In genomic region chr6:41670703-41671360, GRCh38 we compare ENCODE assay signal across 23 cellular contexts. TPM values are rescaled to one million over a fixed set of nuclear protein-coding genes. Genes with fewer than 3 reads are reported as not detected.
"Had no signal": no experiment of that assay in that cellular context is flagged by ENCODE, and none has a peak within 500 bp of the region (broad histone marks: within the 10 kb centered on the region; RNA-seq: fewer than 3 reads in every experiment).

No MANE protein-coding gene starts in this region.

- H3K79me2 ChIP-seq: parathyroid adenoma had no signal

- H3K9ac ChIP-seq: parathyroid adenoma had no signal

- H3K9me3 ChIP-seq: body of pancreas, mucosa of descending colon, tibial artery had no signal

- H3K36me3 Mint-ChIP-seq: activated CD8-positive, alpha-beta memory T cell treated with anti-CD3 and anti-CD28 coated beads, Interleukin-2, amount 10 ng/mL, durations not matched to agents 7 days and 5 days; activated naive CD4-positive, alpha-beta T cell treated with anti-CD3 and anti-CD28 coated beads, Interleukin-2, amount 50 U/mL, for 24 hours; stimulated activated effector memory CD8-positive, alpha-beta T cell treated with anti-CD3 and anti-CD28 coated beads, Interleukin-12 subunit alpha, Interleukin-12 subunit beta, amount 100 ng/mL, for 72 hours had no signal

- H3K27ac ChIP-seq: body of pancreas, coronary artery, esophagus muscularis mucosa, parathyroid adenoma, skin epidermis, tibial artery, VCaP had no signal

- DNase-seq: activated CD4-positive, alpha-beta T cell treated with anti-CD3 and anti-CD28 coated beads, Interleukin-2, amount 10 ng/mL, durations not matched to agents 24 days and 14 days; activated CD8-positive, alpha-beta memory T cell treated with anti-CD3 and anti-CD28 coated beads, Interleukin-2, amount 10 ng/mL, durations not matched to agents 7 days and 5 days; activated CD8-positive, alpha-beta T cell treated with anti-CD3 and anti-CD28 coated beads for 36 hours; activated gamma-delta T cell; activated T-cell treated with anti-CD3 and anti-CD28 coated beads for 4 hours; body of pancreas; hypothalamus; mesenchymal stem cell; mucosa of descending colon; nephron progenitor cell; nucleus accumbens; stimulated activated CD4-positive, alpha-beta T cell treated with anti-CD3 and anti-CD28 coated beads, Interleukin-1b, Interleukin-23, amount 100 ng/mL, for 48 hours; stimulated activated naive CD8-positive, alpha-beta T cell treated with anti-CD3 and anti-CD28 coated beads, Interleukin-15, amount 100 ng/mL, for 72 hours; tibial artery had no signal

- H3K4me1 ChIP-seq: body of pancreas, esophagus muscularis mucosa, parathyroid adenoma, tibial artery had no signal

- H3K4me1 Mint-ChIP-seq: activated CD4-positive, alpha-beta T cell treated with anti-CD3 and anti-CD28 coated beads, Interleukin-2, amount 10 ng/mL, durations not matched to agents 24 days and 14 days; activated CD8-positive, alpha-beta memory T cell treated with anti-CD3 and anti-CD28 coated beads, Interleukin-2, amount 10 ng/mL, durations not matched to agents 7 days and 5 days; activated naive CD4-positive, alpha-beta T cell treated with anti-CD3 and anti-CD28 coated beads, Interleukin-2, amount 50 U/mL, for 24 hours; stimulated activated effector memory CD8-positive, alpha-beta T cell treated with anti-CD3 and anti-CD28 coated beads, Interleukin-12 subunit alpha, Interleukin-12 subunit beta, amount 100 ng/mL, for 72 hours; stimulated activated naive CD8-positive, alpha-beta T cell treated with anti-CD3 and anti-CD28 coated beads, Interleukin-15, amount 100 ng/mL, for 72 hours had no signal

- H3K36me3 ChIP-seq: esophagus muscularis mucosa, tibial artery had no signal

- H3K4me3 ChIP-seq: body of pancreas, coronary artery, esophagus muscularis mucosa, mucosa of descending colon, skin epidermis, tibial artery had no signal

- H3K27me3 ChIP-seq: body of pancreas had no signal

- H3K4me3 Mint-ChIP-seq: activated CD4-positive, alpha-beta T cell treated with anti-CD3 and anti-CD28 coated beads, Interleukin-2, amount 10 ng/mL, durations not matched to agents 24 days and 14 days; activated CD8-positive, alpha-beta memory T cell treated with anti-CD3 and anti-CD28 coated beads, Interleukin-2, amount 10 ng/mL, durations not matched to agents 7 days and 5 days; activated CD8-positive, alpha-beta T cell treated with anti-CD3 and anti-CD28 coated beads for 36 hours; activated naive CD4-positive, alpha-beta T cell treated with anti-CD3 and anti-CD28 coated beads, Interleukin-2, amount 50 U/mL, for 24 hours; activated T-helper 1 cell treated with anti-CD3 and anti-CD28 coated beads, Interleukin-12 subunit alpha, Interleukin-12 subunit beta, Interleukin-2, Interleukin-4 antibody, amounts not matched to agents 30 ng/mL and 10 ng/mL and 1 ng/mL, durations not matched to agents 14 hours and 24 hours and 36 hours; nephron progenitor cell; stimulated activated effector memory CD8-positive, alpha-beta T cell treated with anti-CD3 and anti-CD28 coated beads, Interleukin-12 subunit alpha, Interleukin-12 subunit beta, amount 100 ng/mL, for 72 hours; stimulated activated naive CD8-positive, alpha-beta T cell treated with anti-CD3 and anti-CD28 coated beads, Interleukin-15, amount 100 ng/mL, for 72 hours; T-helper 2 cell treated with Interferon-gamma antibody and Interleukin-4, amounts not matched to agents 5 μg/mL and 100 μg/mL, for 36 hours had no signal

- H3K9me3 Mint-ChIP-seq: activated CD8-positive, alpha-beta T cell treated with anti-CD3 and anti-CD28 coated beads for 36 hours; activated naive CD4-positive, alpha-beta T cell treated with anti-CD3 and anti-CD28 coated beads, Interleukin-2, amount 50 U/mL, for 24 hours; activated T-helper 1 cell treated with anti-CD3 and anti-CD28 coated beads, Interleukin-12 subunit alpha, Interleukin-12 subunit beta, Interleukin-2, Interleukin-4 antibody, amounts not matched to agents 30 ng/mL and 10 ng/mL and 1 ng/mL, durations not matched to agents 14 hours and 24 hours and 36 hours; stimulated activated effector memory CD8-positive, alpha-beta T cell treated with anti-CD3 and anti-CD28 coated beads, Interleukin-12 subunit alpha, Interleukin-12 subunit beta, amount 100 ng/mL, for 72 hours; stimulated activated naive CD8-positive, alpha-beta T cell treated with anti-CD3 and anti-CD28 coated beads, Interleukin-15, amount 100 ng/mL, for 72 hours; T-helper 2 cell treated with Interferon-gamma antibody and Interleukin-4, amounts not matched to agents 5 μg/mL and 100 μg/mL, for 36 hours had no signal

- H3K27ac Mint-ChIP-seq: activated CD4-positive, alpha-beta T cell treated with anti-CD3 and anti-CD28 coated beads, Interleukin-2, amount 10 ng/mL, durations not matched to agents 24 days and 14 days; activated CD8-positive, alpha-beta memory T cell treated with anti-CD3 and anti-CD28 coated beads, Interleukin-2, amount 10 ng/mL, durations not matched to agents 7 days and 5 days; activated CD8-positive, alpha-beta T cell treated with anti-CD3 and anti-CD28 coated beads for 36 hours; activated naive CD4-positive, alpha-beta T cell treated with anti-CD3 and anti-CD28 coated beads, Interleukin-2, amount 50 U/mL, for 24 hours; activated T-helper 1 cell treated with anti-CD3 and anti-CD28 coated beads, Interleukin-12 subunit alpha, Interleukin-12 subunit beta, Interleukin-2, Interleukin-4 antibody, amounts not matched to agents 30 ng/mL and 10 ng/mL and 1 ng/mL, durations not matched to agents 14 hours and 24 hours and 36 hours; nephron progenitor cell; stimulated activated effector memory CD8-positive, alpha-beta T cell treated with anti-CD3 and anti-CD28 coated beads, Interleukin-12 subunit alpha, Interleukin-12 subunit beta, amount 100 ng/mL, for 72 hours; stimulated activated naive CD8-positive, alpha-beta T cell treated with anti-CD3 and anti-CD28 coated beads, Interleukin-15, amount 100 ng/mL, for 72 hours; T-helper 2 cell treated with Interferon-gamma antibody and Interleukin-4, amounts not matched to agents 5 μg/mL and 100 μg/mL, for 36 hours had no signal

RNA-seq across cellular contexts. Expression of gene MDFI, which starts 32.6 kb away (rescaled TPM):
- total RNA-seq: activated CD4-positive, alpha-beta T cell treated with anti-CD3 and anti-CD28 coated beads, Interleukin-2, amount 10 ng/mL, durations not matched to agents 24 days and 14 days; activated CD8-positive, alpha-beta memory T cell treated with anti-CD3 and anti-CD28 coated beads, Interleukin-2, amount 10 ng/mL, durations not matched to agents 7 days and 5 days; activated CD8-positive, alpha-beta T cell treated with anti-CD3 and anti-CD28 coated beads for 36 hours; activated T-helper 1 cell treated with anti-CD3 and anti-CD28 coated beads, Interleukin-12 subunit alpha, Interleukin-12 subunit beta, Interleukin-2, Interleukin-4 antibody, amounts not matched to agents 30 ng/mL and 10 ng/mL and 1 ng/mL, durations not matched to agents 14 hours and 24 hours and 36 hours had no signal
